29 cellular contexts compared by ENCODE assay signal in the genomic region with DNA sequence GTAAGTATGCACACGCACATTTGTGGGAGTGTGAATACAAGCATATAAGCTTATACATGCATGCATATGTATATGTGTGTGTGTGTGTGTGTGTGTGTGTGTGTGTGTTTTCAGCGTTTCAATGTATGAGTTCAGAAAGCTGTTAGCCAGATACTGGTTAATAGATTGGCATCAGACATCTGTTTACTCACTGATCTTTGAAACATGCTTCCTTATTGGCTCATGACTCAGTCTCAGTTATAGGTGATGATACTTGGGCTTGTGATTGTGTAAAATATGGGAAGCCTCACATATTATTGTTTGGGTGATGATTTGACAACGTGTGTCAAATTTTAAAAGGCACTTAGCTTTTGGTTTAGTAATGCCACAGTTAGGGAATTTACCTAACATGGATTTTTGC.
"Had no signal": no experiment of that assay in that cellular context is flagged by ENCODE, and none has a peak within 500 bp of the region (broad histone marks: within the 10 kb centered on the region; RNA-seq: fewer than 3 reads in every experiment).

No MANE protein-coding gene starts in this region.

- H3K4me3 ChIP-seq: ascending aorta, coronary artery, dorsolateral prefrontal cortex, esophagus muscularis mucosa, heart right ventricle, pancreas, prostate gland, skin epidermis, upper lobe of left lung had no signal

- DNase-seq: activated CD4-positive, alpha-beta T cell treated with anti-CD3 and anti-CD28 coated beads for 4 hours; activated CD4-positive, alpha-beta T cell treated with anti-CD3 and anti-CD28 coated beads, Interleukin-2, amount 50 U/mL, for 4 hours; activated naive CD4-positive, alpha-beta T cell; activated naive CD8-positive, alpha-beta T cell treated with anti-CD3 and anti-CD28 coated beads for 36 hours; activated T-cell treated with anti-CD3 and anti-CD28 coated beads for 4 hours; activated T-cell treated with anti-CD3 and anti-CD28 coated beads, Interleukin-2, amount 50 U/mL, for 72 hours; dorsolateral prefrontal cortex; effector memory CD8-positive, alpha-beta T cell; foreskin melanocyte; heart right ventricle; midbrain; naive thymus-derived CD8-positive, alpha-beta T cell; nucleus accumbens; pancreas; retina; stimulated activated CD4-positive, alpha-beta T cell treated with anti-CD3 and anti-CD28 coated beads, Interleukin-4, amount 100 ng/mL, for 24 hours; upper lobe of left lung had no signal

- H3K4me3 Mint-ChIP-seq: activated naive CD8-positive, alpha-beta T cell treated with anti-CD3 and anti-CD28 coated beads for 36 hours; brain; effector memory CD8-positive, alpha-beta T cell; memory B cell; neural crest cell; stimulated activated effector memory CD8-positive, alpha-beta T cell treated with anti-CD3 and anti-CD28 coated beads, Interleukin-12 subunit alpha, Interleukin-12 subunit beta, amount 100 ng/mL, for 72 hours; stimulated activated naive CD8-positive, alpha-beta T cell treated with anti-CD3 and anti-CD28 coated beads, Interleukin-15, Interleukin-2, amounts not matched to agents 100 ng/mL and 50 ng/mL, for 24 hours; T-helper 2 cell treated with Interferon-gamma antibody and Interleukin-4, amounts not matched to agents 5 μg/mL and 100 μg/mL, for 36 hours had no signal

- H3K9me3 ChIP-seq: ascending aorta, esophagus muscularis mucosa, heart right ventricle, pancreas, prostate gland, upper lobe of left lung had no signal

- H3K27me3 ChIP-seq: ascending aorta, dorsolateral prefrontal cortex, esophagus muscularis mucosa, heart right ventricle, pancreas, upper lobe of left lung had no signal

- H3K9me3 Mint-ChIP-seq: activated naive CD8-positive, alpha-beta T cell treated with anti-CD3 and anti-CD28 coated beads for 36 hours; activated T-cell treated with anti-CD3 and anti-CD28 coated beads, Interleukin-2, amount 50 U/mL, for 72 hours; effector memory CD8-positive, alpha-beta T cell; memory B cell; naive thymus-derived CD8-positive, alpha-beta T cell; stimulated activated effector memory CD8-positive, alpha-beta T cell treated with anti-CD3 and anti-CD28 coated beads, Interleukin-12 subunit alpha, Interleukin-12 subunit beta, amount 100 ng/mL, for 72 hours; stimulated activated naive CD8-positive, alpha-beta T cell treated with anti-CD3 and anti-CD28 coated beads, Interleukin-15, Interleukin-2, amounts not matched to agents 100 ng/mL and 50 ng/mL, for 24 hours had no signal

- H3K4me1 ChIP-seq: pancreas, prostate gland had no signal

- H3K36me3 ChIP-seq: ascending aorta, esophagus muscularis mucosa, heart right ventricle, pancreas, prostate gland, upper lobe of left lung had no signal

- H3K27me3 Mint-ChIP-seq: activated naive CD8-positive, alpha-beta T cell treated with anti-CD3 and anti-CD28 coated beads for 36 hours; effector memory CD8-positive, alpha-beta T cell; memory B cell; naive thymus-derived CD8-positive, alpha-beta T cell; stimulated activated naive CD8-positive, alpha-beta T cell treated with anti-CD3 and anti-CD28 coated beads, Interleukin-15, Interleukin-2, amounts not matched to agents 100 ng/mL and 50 ng/mL, for 24 hours had no signal

- H3K36me3 Mint-ChIP-seq: activated naive CD8-positive, alpha-beta T cell treated with anti-CD3 and anti-CD28 coated beads for 36 hours; brain; memory B cell; naive thymus-derived CD8-positive, alpha-beta T cell; stimulated activated effector memory CD8-positive, alpha-beta T cell treated with anti-CD3 and anti-CD28 coated beads, Interleukin-12 subunit alpha, Interleukin-12 subunit beta, amount 100 ng/mL, for 72 hours had no signal

- H3K27ac Mint-ChIP-seq: activated naive CD8-positive, alpha-beta T cell treated with anti-CD3 and anti-CD28 coated beads for 36 hours; activated T-cell treated with anti-CD3 and anti-CD28 coated beads, Interleukin-2, amount 50 U/mL, for 72 hours; effector memory CD8-positive, alpha-beta T cell; memory B cell; naive thymus-derived CD8-positive, alpha-beta T cell; stimulated activated effector memory CD8-positive, alpha-beta T cell treated with anti-CD3 and anti-CD28 coated beads, Interleukin-12 subunit alpha, Interleukin-12 subunit beta, amount 100 ng/mL, for 72 hours; stimulated activated naive CD8-positive, alpha-beta T cell treated with anti-CD3 and anti-CD28 coated beads, Interleukin-15, Interleukin-2, amounts not matched to agents 100 ng/mL and 50 ng/mL, for 24 hours; T-helper 2 cell treated with Interferon-gamma antibody and Interleukin-4, amounts not matched to agents 5 μg/mL and 100 μg/mL, for 36 hours had no signal

- FAIRE-seq: pancreas had no signal

- H3K4me1 Mint-ChIP-seq: memory B cell had no signal

- ATAC-seq: activated T-cell treated with anti-CD3 and anti-CD28 coated beads, Interleukin-2, amount 50 U/mL, for 72 hours; effector memory CD8-positive, alpha-beta T cell; heart right ventricle; pancreas; sciatic nerve; stimulated activated effector memory CD8-positive, alpha-beta T cell treated with anti-CD3 and anti-CD28 coated beads, Interleukin-12 subunit alpha, Interleukin-12 subunit beta, amount 100 ng/mL, for 72 hours had no signal

- H3K27ac ChIP-seq: ascending aorta, coronary artery, dorsolateral prefrontal cortex, esophagus muscularis mucosa, heart right ventricle, pancreas, prostate gland, skin epidermis, upper lobe of left lung had no signal
